ENCODE assay signal across 8 cellular contexts in genomic region chr11:128497057-128497957, GRCh38.
A peak's percentile ranks its signal among the peaks of the same experiment; 100 is the strongest.
DNase-seq lines count a peak whose midpoint lies in the region; ATAC-seq and TF ChIP-seq lines count a peak whose summit lies in the region.

No MANE protein-coding gene starts in this region.

- no peak for DNase-seq in CD8-positive, alpha-beta memory T cell
- peak; percentile 57 for DNase-seq in SK-N-SH
- peak; percentile 66 for DNase-seq in prostate gland (ENCODE audit: low spot score)
- no peak for DNase-seq in C1 segment of cervical spinal cord (lab: John Stamatoyannopoulos, UW)
- DNase-seq in CD1c-positive myeloid dendritic cell (ENCODE audit: extremely low spot score), result no peak

- peak overlapping the region; percentile 80 to 99 (median 95) for H3K27ac Mint-ChIP-seq in CD8-positive, alpha-beta memory T cell

- H3K79me2 ChIP-seq in SK-N-SH (ENCODE audit: insufficient read depth), result peaks cover 89% of the 10 kb centered on the region

- H3K4me2 ChIP-seq in SK-N-SH, result peak overlapping the region; percentile 83

- TF ChIP-seq EP300 in SK-N-SH (IDR thresholded peaks at IDR 0.05; ENCODE audit: borderline replicate concordance in 1 of 2, low read depth in 1 of 2, low read length in 1 of 2), result peak; percentile 79 to 87

- H3K4me1 ChIP-seq in CD8-positive, alpha-beta memory T cell (ENCODE audit: insufficient read depth, low read length), result peaks cover 100% of the 10 kb centered on the region
- H3K4me1 ChIP-seq in SK-N-SH (ENCODE audit: control insufficient read depth in 1 of 2, insufficient read depth in 2 of 2, low read depth in 1 of 2, low read length in 1 of 2) (peaks cover 34 to 66% of the 10 kb centered on the region in 2 experiments), prostate gland (replicated peaks) (peaks cover 15% of the 10 kb centered on the region)

- no peaks in the 10 kb centered on the region for H3K9me3 ChIP-seq in CD8-positive, alpha-beta memory T cell (ENCODE audit: low read length)
- no peaks in the 10 kb centered on the region for H3K9me3 ChIP-seq in SK-N-SH
- H3K9me3 ChIP-seq in prostate gland, result no peaks in the 10 kb centered on the region

- H2AFZ ChIP-seq in SK-N-SH (ENCODE audit: low read depth), result no peak overlapping the region

- H3K27me3 Mint-ChIP-seq in CD8-positive, alpha-beta memory T cell, result peaks cover 0 to 2% of the 10 kb centered on the region in 2 donors

- peak overlapping the region; percentile 32 for H3K4me3 ChIP-seq in CD8-positive, alpha-beta memory T cell (ENCODE audit: low read length)
- H3K4me3 ChIP-seq in SK-N-SH (ENCODE audit: low read depth in 2 of 2, low read length in 1 of 2) (peak overlapping the region; percentile 24 to 55), prostate gland (no peak overlapping the region)

- H3F3A ChIP-seq in SK-N-SH (replicated peaks; ENCODE audit: insufficient read depth), result peaks cover 53% of the 10 kb centered on the region

- no peak; the same call in none of the 2 replicates for TF ChIP-seq RAD21 in SK-N-SH (IDR thresholded peaks at IDR 0.05; ENCODE audit: low read length)

- ATAC-seq in HG03175 (IDR thresholded peaks at IDR 0.05; ENCODE audit: unreplicated experiment), result peak; percentile 69
- peak; percentile 61 for ATAC-seq in esophagus mucosa

- H3K9me2 ChIP-seq in SK-N-SH, result no peaks in the 10 kb centered on the region

- H3K36me3 Mint-ChIP-seq in CD8-positive, alpha-beta memory T cell, result peaks cover 4 to 92% (median 33%) of the 10 kb centered on the region in 3 donors

- peak overlapping the region; percentile 73 to 91 (median 85) for H3K4me3 Mint-ChIP-seq in CD8-positive, alpha-beta memory T cell

- no peak for TF ChIP-seq CTCF in SK-N-SH (IDR thresholded peaks at IDR 0.05)
- no peak for TF ChIP-seq CTCF in prostate gland (IDR thresholded peaks at IDR 0.05)

- H3K27me3 ChIP-seq in CD8-positive, alpha-beta memory T cell (ENCODE audit: insufficient read depth, low read length, poor library complexity, severe bottlenecking), result no peaks in the 10 kb centered on the region
- H3K27me3 ChIP-seq in SK-N-SH (ENCODE audit: insufficient read depth) (no peaks in the 10 kb centered on the region), prostate gland (replicated peaks; ENCODE audit: insufficient read depth) (no peaks in the 10 kb centered on the region)

- TF ChIP-seq POLR2A in GM19099 (IDR thresholded peaks at IDR 0.05; ENCODE audit: extremely low read depth, insufficient read length, low read depth) (peak; percentile 32), prostate gland (IDR thresholded peaks at IDR 0.05) (no peak)

- peaks cover 26% of the 10 kb centered on the region for H3K36me3 ChIP-seq in CD8-positive, alpha-beta memory T cell (ENCODE audit: insufficient read depth, low read length)
- H3K36me3 ChIP-seq in SK-N-SH (replicated peaks in 1 of 2; ENCODE audit: control insufficient read depth in 1 of 2, insufficient read depth in 2 of 2, low read length in 1 of 2) (peaks cover 0 to 7% of the 10 kb centered on the region in 2 experiments), prostate gland (no peaks in the 10 kb centered on the region)

- WGBS in SK-N-SH (ENCODE audit: low lambda C conversion rate), result 2% methylated on average over 9 of the region's 10 CpGs
- 15% methylated on average over 10 of the region's 10 CpGs for WGBS in prostate gland

- peak overlapping the region; percentile 89 for H3K9ac ChIP-seq in SK-N-SH

- CTCF ChIA-PET in CD8-positive, alpha-beta memory T cell (lab: Charles Lee), result interaction anchor here (0.7 to 2.6 kb wide), 14 partner anchors 8 to 207 kb away, joined by 3 to 7 read pairs (median 4); no protein-coding TSS in a partner anchor
- CTCF ChIA-PET in SK-N-SH (lab: Yijun Ruan, JAX), result interaction anchor here (0.9 to 1.6 kb wide), 6 partner anchors 11 to 207 kb away, joined by 3 to 5 read pairs (median 4); no protein-coding TSS in a partner anchor

- peaks cover 96 to 100% (median 99%) of the 10 kb centered on the region in 3 donors for H3K4me1 Mint-ChIP-seq in CD8-positive, alpha-beta memory T cell

- no peaks in the 10 kb centered on the region for H3K9me3 Mint-ChIP-seq in CD8-positive, alpha-beta memory T cell

- intact Hi-C loops in prostate gland (cut with DNase I), result no loop called here

- H4K20me1 ChIP-seq in SK-N-SH (ENCODE audit: insufficient read depth), result no peaks in the 10 kb centered on the region

- H3K27ac ChIP-seq in CD8-positive, alpha-beta memory T cell (ENCODE audit: low read depth, low read length), result peak overlapping the region; percentile 20
- H3K27ac ChIP-seq in SK-N-SH (ENCODE audit: low read depth in 2 of 2, low read length in 1 of 2) (peak overlapping the region; percentile 90 to 100), prostate gland (peak overlapping the region; percentile 48 to 52)

- POLR2A ChIA-PET in CD8-positive, alpha-beta memory T cell (lab: Charles Lee), result interaction anchor here (0.8 to 1.6 kb wide), 6 partner anchors 9 to 175 kb away, joined by 3 to 9 read pairs (median 4); no protein-coding TSS in a partner anchor
- POLR2A ChIA-PET in SK-N-SH (lab: Yijun Ruan, JAX), result interaction anchor here (1.5 kb wide), 1 partner anchor 26 kb away, joined by 4 read pairs; no protein-coding TSS in a partner anchor

TF ChIP-seq in SK-N-SH, 30 proteins besides CTCF, POLR2A, EP300 and RAD21 (continues in another document):
- TF ChIP-seq YY1 (IDR thresholded peaks at IDR 0.05; ENCODE audit: low read depth) (peak; percentile 20; the same call in 1 of the 2 replicates), POLR2AphosphoS5 (IDR thresholded peaks at IDR 0.05; ENCODE audit: low read depth, low read length) (peak; percentile 87), TAF1 (IDR thresholded peaks at IDR 0.05; ENCODE audit: borderline replicate concordance, low read depth, low read length) (peak; percentile 51; the same call in 1 of the 2 replicates), MXI1 (IDR thresholded peaks at IDR 0.05; ENCODE audit: low read depth, low read length) (no peak), SMC3 (IDR thresholded peaks at IDR 0.05; ENCODE audit: low read depth, low read length) (no peak), NRF1 (IDR thresholded peaks at IDR 0.05; ENCODE audit: low read depth, low read length) (no peak), REST (IDR thresholded peaks at IDR 0.05; ENCODE audit: low read depth, low read length) (peak; percentile 48; the same call in 1 of the 2 replicates), RCOR1 (IDR thresholded peaks at IDR 0.05; ENCODE audit: low read length) (peak; percentile 23), USF2 (IDR thresholded peaks at IDR 0.05; ENCODE audit: borderline replicate concordance, low read depth, low read length) (no peak), ZBTB33 (IDR thresholded peaks at IDR 0.05; ENCODE audit: borderline replicate concordance, low read depth) (no peak), FOSL2 (IDR thresholded peaks at IDR 0.05; ENCODE audit: borderline replicate concordance, low read depth) (peak; percentile 82), FOXJ3 (CRISPR knock-in tag; IDR thresholded peaks at IDR 0.05) (no peak), FOXM1 (IDR thresholded peaks at IDR 0.05; ENCODE audit: low read depth) (peak; percentile 56; the same call in 1 of the 2 replicates), EZH2phosphoT487 (IDR thresholded peaks at IDR 0.05; ENCODE audit: borderline replicate concordance, low read depth) (no peak), NFIC (IDR thresholded peaks at IDR 0.05; ENCODE audit: borderline replicate concordance) (peak; percentile 87), RFX5 (IDR thresholded peaks at IDR 0.05; ENCODE audit: low read length) (no peak)

Comparison
In these comparisons a context has a peak if more than half of its experiments do, and no peak if none do; other contexts are left out.
1. DNase-seq: peak in SK-N-SH (single experiment) and prostate gland (single experiment); none in CD8-positive, alpha-beta memory T cell (0 of 5), C1 segment of cervical spinal cord (0 of 14) and CD1c-positive myeloid dendritic cell (single experiment).
2. H3K27ac ChIP-seq: peak in every context shown above with its lines; median percentile 95 in SK-N-SH; 50 in prostate gland; 20 in CD8-positive, alpha-beta memory T cell.
3. H3K4me3 ChIP-seq: peak in CD8-positive, alpha-beta memory T cell (single experiment) and SK-N-SH (2 of 2); none in prostate gland (0 of 2).